24 cellular contexts compared by ENCODE assay signal in the genomic region with DNA sequence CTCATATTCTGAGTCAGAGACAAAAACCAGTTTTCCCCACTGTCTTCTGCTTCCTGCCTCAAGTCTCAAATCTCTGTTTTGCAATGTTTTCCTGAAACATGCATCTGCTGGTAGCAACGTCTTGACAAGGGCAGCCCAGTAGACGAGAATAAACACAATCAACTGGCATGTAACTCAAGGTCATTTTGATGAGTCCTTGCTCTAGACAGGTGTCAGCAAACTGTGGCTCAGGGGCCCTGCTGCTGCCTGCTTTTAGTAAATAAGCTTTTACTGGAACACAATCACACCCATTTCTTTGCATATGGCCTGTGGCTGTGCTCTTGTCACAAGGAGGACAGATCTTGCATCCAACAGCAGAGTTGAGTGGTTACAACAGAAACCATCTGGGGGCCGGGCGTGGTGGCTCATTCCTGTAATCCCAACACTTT. TPM values are rescaled to one million over a fixed set of nuclear protein-coding genes. Genes with fewer than 3 reads are reported as not detected.
DNase-seq lines count a peak whose midpoint lies in the region; FAIRE-seq and TF ChIP-seq lines count a peak whose summit lies in the region.
"Had no signal": no experiment of that assay in that cellular context is flagged by ENCODE, and none has a peak within 500 bp of the region (broad histone marks: within the 10 kb centered on the region; RNA-seq: fewer than 3 reads in every experiment).

No MANE protein-coding gene starts in this region.

- H3K9me3 Mint-ChIP-seq in MCF 10A (ENCODE audit: unreplicated experiment): peaks cover 12% of the 10 kb centered on the region
- H3K9me3 Mint-ChIP-seq: activated CD8-positive, alpha-beta T cell treated with anti-CD3 and anti-CD28 coated beads for 36 hours; natural killer cell treated with Interleukin-12 subunit alpha and Interleukin-12 subunit beta and Interleukin-15 and Interleukin-18, amount 100 ng/mL, for 72 hours; T-cell had no signal

- TF ChIP-seq POLR2A in breast epithelium (IDR thresholded peaks at IDR 0.05) (no peak), suprapubic skin (IDR thresholded peaks at IDR 0.05) (no peak)

- H3K27ac ChIP-seq in breast epithelium: no peak overlapping the region
- H3K27ac ChIP-seq in suprapubic skin: peak overlapping the region; percentile 24
- H3K27ac ChIP-seq: epithelial cell of prostate, spleen, thoracic aorta, VCaP had no signal

- H3K36me3 Mint-ChIP-seq in MCF 10A (ENCODE audit: insufficient read depth, unreplicated experiment): peaks cover 5% of the 10 kb centered on the region
- H3K36me3 Mint-ChIP-seq: brain; natural killer cell treated with Interleukin-12 subunit alpha and Interleukin-12 subunit beta and Interleukin-15 and Interleukin-18, amount 100 ng/mL, for 72 hours; T-cell had no signal

- peak; percentile 66 for DNase-seq in MCF 10A (ENCODE audit: unreplicated experiment)
- DNase-seq in breast epithelium (ENCODE audit: low spot score in 2 of 2): no peak
- peak; percentile 22 for DNase-seq in bronchial epithelial cell (ENCODE audit: low read depth)
- peak; percentile 9 for DNase-seq in iris pigment epithelial cell (ENCODE audit: low read depth)
- DNase-seq in suprapubic skin (ENCODE audit: low spot score in 2 of 2): no peak
- DNase-seq in RCC 7860 (ENCODE audit: low spot score): no peak
- DNase-seq in T1000 (lab: John Stamatoyannopoulos, UW): no peak
- no peak for DNase-seq in activated CD4-positive, CD25-positive, alpha-beta regulatory T cell (lab: John Stamatoyannopoulos, UW)
- DNase-seq: activated CD8-positive, alpha-beta T cell treated with anti-CD3 and anti-CD28 coated beads for 36 hours; activated T-cell treated with anti-CD3 and anti-CD28 coated beads, Interleukin-2, amount 50 U/mL, for 48 hours; NCI-H1436 treated with DMSO at 0.1 percent for 48 hours; posterior cingulate gyrus; spleen; stimulated activated CD8-positive, alpha-beta memory T cell treated with anti-CD3 and anti-CD28 coated beads, Interleukin-4, amount 100 ng/mL, for 48 hours; T-cell had no signal

- POLR2A ChIA-PET in MCF 10A (lab: Yijun Ruan, JAX): interaction anchor here (1.0 kb wide), 1 partner anchor 18 kb away, joined by 3 read pairs; no protein-coding TSS in a partner anchor

- TF ChIP-seq EP300 in suprapubic skin (IDR thresholded peaks at IDR 0.05): no peak

- H3K4me1 ChIP-seq in breast epithelium: no peaks in the 10 kb centered on the region
- H3K4me1 ChIP-seq in suprapubic skin: peaks cover 16% of the 10 kb centered on the region
- H3K4me1 ChIP-seq: spleen had no signal

- 35% methylated on average over 4 of the region's 4 CpGs for WGBS in suprapubic skin

- H3K9me3 ChIP-seq in breast epithelium: no peaks in the 10 kb centered on the region
- H3K9me3 ChIP-seq in suprapubic skin: no peaks in the 10 kb centered on the region
- H3K9me3 ChIP-seq: spleen, thoracic aorta had no signal

- peaks cover 21% of the 10 kb centered on the region for H3K4me1 Mint-ChIP-seq in MCF 10A (ENCODE audit: insufficient read depth, unreplicated experiment)

- peaks cover 12% of the 10 kb centered on the region for H3K27me3 Mint-ChIP-seq in MCF 10A (ENCODE audit: insufficient read depth, unreplicated experiment)
- H3K27me3 Mint-ChIP-seq: activated CD8-positive, alpha-beta T cell treated with anti-CD3 and anti-CD28 coated beads for 36 hours had no signal

- H3K4me3 ChIP-seq in breast epithelium (no peak overlapping the region), bronchial epithelial cell (ENCODE audit: low read depth, low read length) (no peak overlapping the region), suprapubic skin (no peak overlapping the region)
- H3K4me3 ChIP-seq: spleen, thoracic aorta had no signal

- H3K36me3 ChIP-seq in breast epithelium (no peaks in the 10 kb centered on the region), bronchial epithelial cell (ENCODE audit: control insufficient read depth, insufficient read depth, low read length) (no peaks in the 10 kb centered on the region), suprapubic skin (no peaks in the 10 kb centered on the region)
- H3K36me3 ChIP-seq: spleen, thoracic aorta had no signal

- H3K4me3 Mint-ChIP-seq in MCF 10A (ENCODE audit: unreplicated experiment): no peak overlapping the region
- H3K4me3 Mint-ChIP-seq: activated CD8-positive, alpha-beta T cell treated with anti-CD3 and anti-CD28 coated beads for 36 hours; activated naive CD8-positive, alpha-beta T cell; brain; dendritic cell treated with granulocyte-macrophage colony-stimulating factor and Interleukin-4, amounts not matched to agents 40 ng/mL and 50 ng/mL, for 4 days; natural killer cell treated with Interleukin-12 subunit alpha and Interleukin-12 subunit beta and Interleukin-15 and Interleukin-18, amount 100 ng/mL, for 72 hours; T-cell had no signal

- FAIRE-seq in bronchial epithelial cell (lab: Jason Lieb, UNC) (no peak), RCC 7860 (lab: Jason Lieb, UNC) (no peak)
- FAIRE-seq: A204.1, keratinocyte had no signal

- H3K27ac Mint-ChIP-seq in MCF 10A (ENCODE audit: low read depth, unreplicated experiment): peak overlapping the region; percentile 84
- H3K27ac Mint-ChIP-seq: activated CD8-positive, alpha-beta T cell treated with anti-CD3 and anti-CD28 coated beads for 36 hours; activated naive CD8-positive, alpha-beta T cell; brain; dendritic cell treated with granulocyte-macrophage colony-stimulating factor and Interleukin-4, amounts not matched to agents 40 ng/mL and 50 ng/mL, for 4 days; natural killer cell treated with Interleukin-12 subunit alpha and Interleukin-12 subunit beta and Interleukin-15 and Interleukin-18, amount 100 ng/mL, for 72 hours; T-cell had no signal

- BruUV-seq in MCF 10A (replicated peaks; lab: Mats Ljungman, UMichigan): no TSS peak

- intact Hi-C loops in MCF 10A (cut with micrococcal nuclease) (no loop called here), breast epithelium (cut with DNase I; ENCODE audit: low total_unique reads) (no loop called here)

- TF ChIP-seq CTCF in MCF 10A (IDR thresholded peaks at IDR 0.05; ENCODE audit: unreplicated experiment): no peak
- TF ChIP-seq CTCF in breast epithelium (IDR thresholded peaks at IDR 0.05): no peak
- TF ChIP-seq CTCF in bronchial epithelial cell (IDR thresholded peaks at IDR 0.05; ENCODE audit: insufficient read depth, low read length, severe bottlenecking): no peak
- TF ChIP-seq CTCF in suprapubic skin (IDR thresholded peaks at IDR 0.05): no peak

- CTCF ChIA-PET in MCF 10A (lab: Yijun Ruan, JAX): no interaction called here

- no peaks in the 10 kb centered on the region for H3K27me3 ChIP-seq in breast epithelium
- no peaks in the 10 kb centered on the region for H3K27me3 ChIP-seq in bronchial epithelial cell (ENCODE audit: control insufficient read depth, insufficient read depth, low read length)
- no peaks in the 10 kb centered on the region for H3K27me3 ChIP-seq in suprapubic skin

RNA-seq across cellular contexts. Expression of gene ITIH5, which starts 59.8 kb away (rescaled TPM):
- not detected in 2 replicates for total RNA-seq in MCF 10A (2022)
- total RNA-seq in breast epithelium: 100 to 1,000 TPM in 1 of 3 donors, 10 to 100 TPM in 2; 18.7 to 407 (median 54.1) TPM
- not detected in 2 replicates for total RNA-seq in bronchial epithelial cell
- total RNA-seq in suprapubic skin: 10 to 100 TPM in 1 of 4 donors, 1 to 10 TPM in 3; 3.8 to 11.3 (median 4.4) TPM
- total RNA-seq: activated CD8-positive, alpha-beta T cell treated with anti-CD3 and anti-CD28 coated beads for 36 hours; natural killer cell treated with Interleukin-12 subunit alpha and Interleukin-12 subunit beta and Interleukin-15 and Interleukin-18, amount 100 ng/mL, for 72 hours had no signal

Comparison
In these comparisons a context has a peak if more than half of its experiments do, and no peak if none do; other contexts are left out.
1. DNase-seq: peak in MCF 10A (single experiment), bronchial epithelial cell (single experiment) and iris pigment epithelial cell (single experiment); none in breast epithelium (0 of 2), suprapubic skin (0 of 2), RCC 7860 (single experiment), T1000 (single experiment) and activated CD4-positive, CD25-positive, alpha-beta regulatory T cell (0 of 4).